Comparison of ENCODE assay signal across 32 cellular contexts in the genomic region with DNA sequence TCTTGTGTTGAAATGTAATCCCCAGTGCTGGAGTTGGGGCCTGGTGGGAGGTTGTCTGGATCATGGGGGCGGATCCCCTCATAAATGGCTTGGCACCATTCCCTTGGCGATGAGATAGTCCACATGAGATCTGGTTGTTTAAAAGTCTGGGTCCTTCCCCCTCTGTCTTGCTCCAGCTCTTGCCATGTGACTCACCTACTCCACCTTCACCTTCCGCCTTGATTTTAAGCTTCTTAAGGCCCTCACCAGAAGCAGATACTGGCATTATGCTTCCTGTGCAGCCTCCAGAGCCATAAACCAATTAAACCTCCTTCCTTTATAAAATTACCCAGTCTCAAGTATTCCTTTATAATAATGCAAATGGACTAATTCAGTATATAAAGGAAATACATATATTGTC.
"Had no signal": no experiment of that assay in that cellular context is flagged by ENCODE, and none has a peak within 500 bp of the region (broad histone marks: within the 10 kb centered on the region; RNA-seq: fewer than 3 reads in every experiment).

No MANE protein-coding gene starts in this region.

- H3K36me3 ChIP-seq: brain microvascular endothelial cell, MG63 had no signal

- H3K4me3 ChIP-seq: MG63 had no signal

- H3K9me3 ChIP-seq: MG63 had no signal

- H3K4me1 Mint-ChIP-seq: activated CD4-positive, alpha-beta T cell treated with anti-CD3 and anti-CD28 coated beads, Interleukin-2, amount 10 ng/mL, durations not matched to agents 24 days and 14 days had no signal

- H3K9me3 Mint-ChIP-seq: activated CD8-positive, alpha-beta T cell treated with anti-CD3 and anti-CD28 coated beads for 36 hours; activated T-cell treated with anti-CD3 and anti-CD28 coated beads, Interleukin-2, amount 50 U/mL, for 72 hours; activated T-helper 17 cell treated with anti-CD3 and anti-CD28 coated beads, Interleukin-2, amount 50 U/mL, for 72 hours had no signal

- H3K27ac ChIP-seq: brain microvascular endothelial cell, RWPE1 had no signal

- H3K27ac Mint-ChIP-seq: activated CD4-positive, alpha-beta T cell treated with anti-CD3 and anti-CD28 coated beads, Interleukin-2, amount 10 ng/mL, durations not matched to agents 24 days and 14 days; activated CD8-positive, alpha-beta T cell treated with anti-CD3 and anti-CD28 coated beads for 36 hours; activated naive CD8-positive, alpha-beta T cell treated with anti-CD3 and anti-CD28 coated beads for 36 hours; activated T-cell treated with anti-CD3 and anti-CD28 coated beads, Interleukin-2, amount 50 U/mL, for 72 hours; activated T-helper 17 cell treated with anti-CD3 and anti-CD28 coated beads, Interleukin-2, amount 50 U/mL, for 72 hours had no signal

- H3K4me3 Mint-ChIP-seq: activated CD4-positive, alpha-beta T cell treated with anti-CD3 and anti-CD28 coated beads, Interleukin-2, amount 10 ng/mL, durations not matched to agents 24 days and 14 days; activated CD8-positive, alpha-beta T cell treated with anti-CD3 and anti-CD28 coated beads for 36 hours; activated naive CD8-positive, alpha-beta T cell treated with anti-CD3 and anti-CD28 coated beads for 36 hours; activated T-cell treated with anti-CD3 and anti-CD28 coated beads, Interleukin-2, amount 50 U/mL, for 72 hours; activated T-helper 17 cell treated with anti-CD3 and anti-CD28 coated beads, Interleukin-2, amount 50 U/mL, for 72 hours had no signal

- H3K27me3 ChIP-seq: brain microvascular endothelial cell, MG63 had no signal

- DNase-seq: activated CD4-positive, alpha-beta T cell treated with anti-CD3 and anti-CD28 coated beads, Interleukin-2, amount 10 ng/mL, durations not matched to agents 24 days and 14 days; activated CD4-positive, alpha-beta T cell treated with anti-CD3 and anti-CD28 coated beads, Interleukin-2, amount 50 U/mL, for 4 hours; activated CD8-positive, alpha-beta T cell treated with anti-CD3 and anti-CD28 coated beads for 36 hours; activated effector memory CD4-positive, alpha-beta T cell treated with anti-CD3 and anti-CD28 coated beads, Interleukin-2, amount 50 U/mL, for 16 hours; activated naive CD4-positive, alpha-beta T cell; activated naive CD4-positive, alpha-beta T cell treated with anti-CD3 and anti-CD28 coated beads, Interleukin-2, amount 50 U/mL, for 16 hours; activated naive CD8-positive, alpha-beta T cell treated with anti-CD3 and anti-CD28 coated beads for 36 hours; activated T-cell treated with anti-CD3 and anti-CD28 coated beads, Interleukin-2, amount 50 U/mL, for 1 hour; activated T-cell treated with anti-CD3 and anti-CD28 coated beads, Interleukin-2, amount 50 U/mL, for 72 hours; amniotic stem cell; aorta; brain microvascular endothelial cell; central memory CD4-positive, alpha-beta T cell; Kasumi-1; MG63; NCI-H1048; NCI-H1105 treated with DMSO at 0.1 percent for 48 hours; NCI-H1436; NCI-H1694; NCI-H1930; NCI-H2081 treated with DMSO at 0.1 percent for 48 hours; NCI-H226; NCI-H446 treated with DMSO at 0.1 percent for 48 hours; NCI-H524; NCI-H69; NK-92 treated with Interleukin-12 subunit alpha and Interleukin-12 subunit beta, amount 100 ng/mL, for 24 hours; PC-3; SIG-M5; T-helper 1 cell; T1000 had no signal

- H3K27me3 Mint-ChIP-seq: activated CD4-positive, alpha-beta T cell treated with anti-CD3 and anti-CD28 coated beads, Interleukin-2, amount 10 ng/mL, durations not matched to agents 24 days and 14 days; activated CD8-positive, alpha-beta T cell treated with anti-CD3 and anti-CD28 coated beads for 36 hours; activated naive CD8-positive, alpha-beta T cell treated with anti-CD3 and anti-CD28 coated beads for 36 hours; activated T-helper 17 cell treated with anti-CD3 and anti-CD28 coated beads, Interleukin-2, amount 50 U/mL, for 72 hours had no signal
